In genomic region chr6:150635906-150636514, GRCh38 we compare ENCODE assay signal across 1 cellular context.
TF ChIP-seq lines count a peak whose summit lies in the region.

No MANE protein-coding gene starts in this region.

TF ChIP-seq in GM12878, 131 proteins besides CTCF, POLR2A, EP300 and RAD21 (continues in another document):
- no peak for TF ChIP-seq SMARCA5 (IDR thresholded peaks at IDR 0.05)
- no peak for TF ChIP-seq HDAC2 (IDR thresholded peaks at IDR 0.05)
- no peak for TF ChIP-seq CHD2 (IDR thresholded peaks at IDR 0.05; ENCODE audit: borderline replicate concordance, low read depth, low read length)
- TF ChIP-seq TCF12 (IDR thresholded peaks at IDR 0.05; ENCODE audit: low read depth, low read length), result no peak
- TF ChIP-seq RAD51 (IDR thresholded peaks at IDR 0.05), result peak; percentile 55; the same call in 1 of the 2 replicates
- TF ChIP-seq ZNF687 (IDR thresholded peaks at IDR 0.05), result 0 out of 2 replicates have a peak, but pooled peaks have one; percentile 18
- no peak for TF ChIP-seq PKNOX1 (IDR thresholded peaks at IDR 0.05)
- TF ChIP-seq SMC3 (IDR thresholded peaks at IDR 0.05; ENCODE audit: borderline replicate concordance, low read length), result no peak
- TF ChIP-seq ZNF592 (IDR thresholded peaks at IDR 0.05), result peak; percentile 14; the same call in 1 of the 2 replicates
- TF ChIP-seq PRDM15 (CRISPR knock-in tag; IDR thresholded peaks at IDR 0.05), result no peak
- TF ChIP-seq SRF (IDR thresholded peaks at IDR 0.05; ENCODE audit: low read depth in 2 of 2, low read length in 2 of 2), result no peak
- 0 out of 2 replicates have a peak, but pooled peaks have one; percentile 32 for TF ChIP-seq CREM (IDR thresholded peaks at IDR 0.05; ENCODE audit: low read depth)
- TF ChIP-seq RELA (IDR thresholded peaks at IDR 0.05; ENCODE audit: borderline replicate concordance, partially characterized antibody), result no peak
- TF ChIP-seq POLR2AphosphoS5 (IDR thresholded peaks at IDR 0.05; ENCODE audit: low read length), result peak; percentile 52; the same call in 1 of the 2 replicates
- no peak for TF ChIP-seq TBL1XR1 (IDR thresholded peaks at IDR 0.05; ENCODE audit: low read depth, low read length)
- TF ChIP-seq RB1 (IDR thresholded peaks at IDR 0.05; ENCODE audit: borderline replicate concordance), result no peak
- 0 out of 2 replicates have a peak, but pooled peaks have one; percentile 3 for TF ChIP-seq ZBTB40 (IDR thresholded peaks at IDR 0.05; ENCODE audit: borderline replicate concordance)
- no peak for TF ChIP-seq NR2C2 (IDR thresholded peaks at IDR 0.05; ENCODE audit: borderline replicate concordance, control insufficient read depth, insufficient read length, low read depth)
- TF ChIP-seq E2F8 (IDR thresholded peaks at IDR 0.05; ENCODE audit: low read depth, partially characterized antibody), result no peak
- no peak for TF ChIP-seq NR2C1 (IDR thresholded peaks at IDR 0.05)
- TF ChIP-seq ZNF384 (IDR thresholded peaks at IDR 0.05; ENCODE audit: borderline replicate concordance, low read depth, low read length), result peak; percentile 79
- no peak for TF ChIP-seq MTA3 (IDR thresholded peaks at IDR 0.05; ENCODE audit: borderline replicate concordance, low read length)
- peak; percentile 50; the same call in 1 of the 2 replicates for TF ChIP-seq MLLT1 (IDR thresholded peaks at IDR 0.05)
